Comparison of ENCODE assay signal across 1 cellular context in genomic region chr10:100672199-100672598, GRCh38.
TF ChIP-seq lines count a peak whose summit lies in the region.

No MANE protein-coding gene starts in this region.

TF ChIP-seq in K562, 482 proteins besides CTCF, POLR2A, EP300 and RAD21 (continued from another document):
- TF ChIP-seq ZNF512 (tag; IDR thresholded peaks at IDR 0.05), result peak; percentile 77
